ENCODE assay signal across 20 cellular contexts in the genomic region with DNA sequence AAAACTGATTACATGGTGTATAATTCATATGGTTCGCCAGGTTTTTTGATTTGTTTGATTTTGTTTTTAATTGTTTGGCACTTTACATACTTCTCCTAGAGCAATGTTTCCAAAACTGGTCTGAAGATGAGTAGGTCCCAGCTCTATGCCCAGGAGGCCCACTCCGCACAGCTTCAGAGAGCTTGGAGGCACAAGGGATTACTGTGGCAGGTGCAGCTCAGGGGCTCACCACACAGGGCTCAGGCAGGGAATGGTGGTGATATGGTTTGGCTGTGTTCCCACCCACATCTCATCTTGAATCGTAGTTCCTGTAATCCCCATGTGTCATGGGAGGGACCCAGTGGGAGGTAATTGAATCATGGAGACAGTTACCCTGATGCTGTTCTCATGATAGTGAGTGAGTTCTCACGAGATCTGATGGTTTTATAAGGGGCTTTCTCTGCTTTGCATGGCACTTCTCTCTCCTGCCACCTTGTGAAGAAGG.
DNase-seq lines count a peak whose midpoint lies in the region; TF ChIP-seq lines count a peak whose summit lies in the region.
"Had no signal": no experiment of that assay in that cellular context is flagged by ENCODE, and none has a peak within 500 bp of the region (broad histone marks: within the 10 kb centered on the region; RNA-seq: fewer than 3 reads in every experiment).

No MANE protein-coding gene starts in this region.

- POLR2A ChIA-PET in A673 (lab: Charles Lee; ENCODE audit: low non-redundant PET): no interaction called here

- no peaks in the 10 kb centered on the region for H3K27me3 ChIP-seq in A673 (replicated peaks; ENCODE audit: insufficient read depth, low read depth, low read length, poor library complexity)
- peaks cover 0 to 11% (median 0%) of the 10 kb centered on the region in 4 donors for H3K27me3 ChIP-seq in esophagus squamous epithelium

- H3K27ac ChIP-seq in A673 (ENCODE audit: low read depth, low read length, poor library complexity, severe bottlenecking) (no peak overlapping the region), esophagus squamous epithelium (no peak overlapping the region)

- H3K36me3 ChIP-seq in A673 (ENCODE audit: insufficient read depth, low read length, poor library complexity, severe bottlenecking) (no peaks in the 10 kb centered on the region), esophagus squamous epithelium (no peaks in the 10 kb centered on the region)

- TF ChIP-seq CTCF in A673 (conservative IDR thresholded peaks at IDR 0.05; ENCODE audit: low read depth, low read length): no peak
- TF ChIP-seq CTCF in esophagus squamous epithelium (IDR thresholded peaks at IDR 0.05): no peak
- TF ChIP-seq CTCF in lower leg skin (IDR thresholded peaks at IDR 0.05): no peak

- 74% methylated on average over 4 of the region's 4 CpGs for WGBS in esophagus squamous epithelium, 2 donors
- 70 to 75% methylated on average over 4 of the region's 4 CpGs for WGBS in lower leg skin, 2 donors

- no TSS peak for BruUV-seq in A673 (replicated peaks; lab: Mats Ljungman, UMichigan)

- DNase-seq in A673 (ENCODE audit: low spot score) (peak; percentile 5), Daoy (ENCODE audit: low read depth) (peak; percentile 80), NCI-H2107 treated with DMSO at 0.1 percent for 48 hours (lab: John Stamatoyannopoulos, UW; ENCODE audit: unreplicated experiment) (peak; percentile 50), SK-N-DZ (ENCODE audit: low spot score) (peak; percentile 11), NCI-H2227 (lab: John Stamatoyannopoulos, UW; ENCODE audit: unreplicated experiment) (no peak), AG08396 (ENCODE audit: low spot score) (no peak), esophagus squamous epithelium (lab: John Stamatoyannopoulos, UW) (no peak), lower leg skin (ENCODE audit: low spot score in 2 of 2) (no peak)
- DNase-seq: ACHN; AML-193; CD4-positive, CD25-positive, alpha-beta regulatory T cell; COR-L47; EL; KG1; MV-4-11; NCI-H187 treated with DMSO at 0.1 percent for 48 hours; NCI-H2227 treated with DMSO at 0.1 percent for 48 hours; NCI-H526 treated with DMSO at 0.1 percent for 48 hours; RPMI8226; SIG-M5 had no signal

- no peak for TF ChIP-seq POLR2A in esophagus squamous epithelium (IDR thresholded peaks at IDR 0.05)
- no peak for TF ChIP-seq POLR2A in lower leg skin (IDR thresholded peaks at IDR 0.05)

- H3K4me3 ChIP-seq in A673 (ENCODE audit: low read depth, low read length, poor library complexity, severe bottlenecking) (no peak overlapping the region), esophagus squamous epithelium (no peak overlapping the region), lower leg skin (ENCODE audit: low read depth, poor library complexity, severe bottlenecking) (no peak overlapping the region)

- H3K9me3 ChIP-seq in A673 (ENCODE audit: low read depth, low read length, poor library complexity, severe bottlenecking) (no peaks in the 10 kb centered on the region), esophagus squamous epithelium (no peaks in the 10 kb centered on the region)

- intact Hi-C loops in A673 (cut with micrococcal nuclease; ENCODE audit: unreplicated experiment): no loop called here
- intact Hi-C loops in esophagus squamous epithelium (cut with DNase I): no loop called here
- intact Hi-C loops in lower leg skin (cut with DNase I; ENCODE audit: low total_unique reads): no loop called here

- H3K4me1 ChIP-seq in A673 (ENCODE audit: insufficient read depth, low read length, poor library complexity, severe bottlenecking) (no peaks in the 10 kb centered on the region), esophagus squamous epithelium (peaks cover 0 to 9% (median 0%) of the 10 kb centered on the region in 3 donors)

- CTCF ChIA-PET in A673 (lab: Charles Lee): no interaction called here

Comparison
In these comparisons a context has a peak if more than half of its experiments do, and no peak if none do; other contexts are left out.
1. DNase-seq: peak in A673 (single experiment), Daoy (single experiment), NCI-H2107 treated with DMSO at 0.1 percent for 48 hours (single experiment) and SK-N-DZ (single experiment); none in NCI-H2227 (single experiment), AG08396 (single experiment), esophagus squamous epithelium (single experiment) and lower leg skin (0 of 2).